ENCODE assay signal across 21 cellular contexts in the genomic region with DNA sequence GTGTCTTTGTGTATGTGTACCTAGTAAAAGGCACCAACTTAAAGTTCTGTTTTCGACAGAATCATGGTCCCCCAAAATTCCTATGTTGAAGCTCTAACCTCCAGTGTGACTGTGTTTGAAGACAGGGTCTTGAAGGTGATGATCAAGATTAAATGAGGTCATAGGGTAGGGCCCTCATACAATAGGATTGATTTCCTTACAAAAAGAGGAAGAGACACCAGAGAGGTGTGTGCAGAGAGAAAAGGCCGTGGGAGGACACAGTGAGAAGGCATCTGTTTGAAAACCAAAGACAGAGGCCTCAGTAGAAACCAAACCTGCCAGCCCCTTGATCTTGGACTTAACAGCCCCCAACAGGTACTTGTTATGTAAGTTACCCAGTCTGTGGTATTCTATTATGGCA. TPM values are rescaled to one million over a fixed set of nuclear protein-coding genes. Genes with fewer than 3 reads are reported as not detected.
A peak's percentile ranks its signal among the peaks of the same experiment; 100 is the strongest.
DNase-seq lines count a peak whose midpoint lies in the region; ATAC-seq and TF ChIP-seq lines count a peak whose summit lies in the region.
"Had no signal": no experiment of that assay in that cellular context is flagged by ENCODE, and none has a peak within 500 bp of the region (broad histone marks: within the 10 kb centered on the region; RNA-seq: fewer than 3 reads in every experiment).

No MANE protein-coding gene starts in this region.

- DNase-seq in GM12865 (ENCODE audit: low read depth) (peak; percentile 17), NAMALWA (ENCODE audit: low spot score) (peak; percentile 12), chondrocyte (ENCODE audit: low spot score) (no peak), NCI-H1436 (lab: John Stamatoyannopoulos, UW) (no peak), midbrain (lab: John Stamatoyannopoulos, UW) (no peak), ascending aorta (ENCODE audit: low spot score in 2 of 2) (no peak)
- DNase-seq: dermis blood vessel endothelial cell; DMS79; hypothalamus; naive thymus-derived CD4-positive, alpha-beta T cell; NCI-H1048; NCI-H2081; NCI-H510A; SHP77; sigmoid colon; stimulated activated naive CD4-positive, alpha-beta T cell had no signal

- H3K27ac Mint-ChIP-seq in chondrocyte (ENCODE audit: unreplicated experiment) = peak overlapping the region; percentile 82
- H3K27ac Mint-ChIP-seq: activated T-helper 2 cell treated with anti-CD3 and anti-CD28 coated beads, Interferon-gamma antibody, Interleukin-2, Interleukin-4, amounts not matched to agents 10 μg/mL and 5 μg/mL and 100 μg/mL, durations not matched to agents 14 hours and 24 hours and 36 hours; naive thymus-derived CD4-positive, alpha-beta T cell had no signal

- peak overlapping the region in 1 of 2 donors; percentile 20 for H3K27ac ChIP-seq in ascending aorta
- H3K27ac ChIP-seq: cardiac muscle cell, parathyroid adenoma, sigmoid colon had no signal

- H3K36me3 ChIP-seq in ascending aorta = no peaks in the 10 kb centered on the region
- H3K36me3 ChIP-seq: cardiac muscle cell, sigmoid colon had no signal

- no peaks in the 10 kb centered on the region for H3K27me3 ChIP-seq in ascending aorta
- H3K27me3 ChIP-seq: cardiac muscle cell, sigmoid colon had no signal

- H3K36me3 Mint-ChIP-seq in chondrocyte (ENCODE audit: low read depth) = peaks cover 15% of the 10 kb centered on the region

- H3K4me3 ChIP-seq in GM12865 (ENCODE audit: low read depth, low read length) (no peak overlapping the region), ascending aorta (no peak overlapping the region)
- H3K4me3 ChIP-seq: cardiac muscle cell, sigmoid colon had no signal

- H3K4me3 Mint-ChIP-seq in chondrocyte (ENCODE audit: unreplicated experiment) = no peak overlapping the region
- H3K4me3 Mint-ChIP-seq: naive thymus-derived CD4-positive, alpha-beta T cell had no signal

- peaks cover 80% of the 10 kb centered on the region for H3K4me1 Mint-ChIP-seq in chondrocyte (ENCODE audit: low read depth)

- H3K27me3 Mint-ChIP-seq in chondrocyte (ENCODE audit: low read depth) = no peaks in the 10 kb centered on the region

- ATAC-seq in GM19468 (IDR thresholded peaks at IDR 0.05; ENCODE audit: extremely low read depth, unreplicated experiment) (peak; percentile 16), HG03095 (IDR thresholded peaks at IDR 0.05; ENCODE audit: unreplicated experiment) (no peak)
- ATAC-seq: naive thymus-derived CD4-positive, alpha-beta T cell had no signal

- peaks cover 0 to 11% of the 10 kb centered on the region in 2 donors for H3K4me1 ChIP-seq in ascending aorta
- H3K4me1 ChIP-seq: parathyroid adenoma, sigmoid colon had no signal

- no peak for TF ChIP-seq CTCF in GM12865 (IDR thresholded peaks at IDR 0.05; ENCODE audit: insufficient read depth, low read depth, low read length, missing control alignments)
- no peak for TF ChIP-seq CTCF in chondrocyte (IDR thresholded peaks at IDR 0.05)
- TF ChIP-seq CTCF in ascending aorta (IDR thresholded peaks at IDR 0.05) = no peak

- H3K9me3 ChIP-seq in ascending aorta = no peaks in the 10 kb centered on the region
- H3K9me3 ChIP-seq: sigmoid colon had no signal

- peaks cover 12% of the 10 kb centered on the region for H3K9me3 Mint-ChIP-seq in chondrocyte (ENCODE audit: low read depth)

- intact Hi-C loops in ascending aorta (cut with DNase I) = no loop called here

RNA-seq across cellular contexts. Expression of a gene that starts 52.0 kb away (rescaled TPM):
- total RNA-seq in chondrocyte (79.4 to 123 TPM (median 82.5 TPM) in 3 replicates), ascending aorta (11.0 TPM)

Comparison
In these comparisons a context has a peak if more than half of its experiments do, and no peak if none do; other contexts are left out.
1. DNase-seq: peak in GM12865 (single experiment) and NAMALWA (single experiment); none in chondrocyte (single experiment), NCI-H1436 (single experiment), midbrain (single experiment) and ascending aorta (0 of 2).